15 cellular contexts compared by ENCODE assay signal in the genomic region with DNA sequence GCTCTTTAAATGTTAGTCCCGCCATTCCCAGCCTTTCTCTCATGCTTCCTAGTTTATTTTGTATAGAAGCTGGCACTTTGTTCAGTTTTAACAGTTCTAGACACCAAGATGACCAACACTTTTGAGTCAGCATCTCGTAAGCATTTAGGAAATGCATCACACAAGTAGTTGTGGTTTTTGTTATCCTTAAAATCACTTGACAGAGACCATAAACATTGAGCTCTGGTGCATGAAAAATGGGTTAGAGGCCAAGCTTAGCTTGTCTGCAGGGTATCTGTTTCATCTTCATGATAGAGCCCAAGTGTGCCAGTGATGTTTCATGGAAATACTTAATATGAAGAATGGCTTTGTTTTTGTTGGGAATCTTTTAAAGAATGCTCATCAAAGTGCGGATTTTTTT.
DNase-seq lines count a peak whose midpoint lies in the region; ATAC-seq, FAIRE-seq and TF ChIP-seq lines count a peak whose summit lies in the region.
"Had no signal": no experiment of that assay in that cellular context is flagged by ENCODE, and none has a peak within 500 bp of the region (broad histone marks: within the 10 kb centered on the region; RNA-seq: fewer than 3 reads in every experiment).

No MANE protein-coding gene starts in this region.

- peak; percentile 1 for DNase-seq in NB4 (ENCODE audit: low read depth)
- DNase-seq in endothelial cell of umbilical vein (ENCODE audit: low read depth, low spot score) = peak; percentile 28
- DNase-seq in naive thymus-derived CD4-positive, alpha-beta T cell = no peak
- no peak for DNase-seq in activated CD4-positive, alpha-beta T cell treated with anti-CD3 and anti-CD28 coated beads, Interleukin-2, amount 50 U/mL, for 1 hour
- DNase-seq in PC-9 = no peak
- DNase-seq: activated CD8-positive, alpha-beta memory T cell treated with anti-CD3 and anti-CD28 coated beads, Interleukin-2, amount 10 ng/mL, durations not matched to agents 7 days and 5 days; amygdala; esophagus squamous epithelium; NCI-H1930; testis had no signal

- H3K9ac ChIP-seq in BLaER1 treated with 17β-estradiol and CSF1 and Interleukin-3, amounts not matched to agents 10 nM and 100 nM = no peak overlapping the region
- no peak overlapping the region for H3K9ac ChIP-seq in endothelial cell of umbilical vein (replicated peaks; ENCODE audit: extremely low read depth, insufficient read depth, low read length)

- H3K36me3 ChIP-seq in BLaER1 treated with 17β-estradiol and CSF1 and Interleukin-3, amounts not matched to agents 10 nM and 100 nM = no peaks in the 10 kb centered on the region
- H3K36me3 ChIP-seq in endothelial cell of umbilical vein (ENCODE audit: control insufficient read depth in 2 of 2, extremely low read depth in 1 of 2, insufficient read depth in 2 of 2, low read length in 2 of 2) (no peaks in the 10 kb centered on the region), PC-9 (ENCODE audit: low read depth) (no peaks in the 10 kb centered on the region)
- H3K36me3 ChIP-seq in naive thymus-derived CD4-positive, alpha-beta T cell (ENCODE audit: control insufficient read depth in 2 of 3, insufficient read depth in 3 of 3, low read length in 3 of 3) = no peaks in the 10 kb centered on the region
- H3K36me3 ChIP-seq: esophagus squamous epithelium had no signal

- H3K27me3 ChIP-seq in BLaER1 treated with 17β-estradiol and CSF1 and Interleukin-3, amounts not matched to agents 10 nM and 100 nM = no peaks in the 10 kb centered on the region
- no peaks in the 10 kb centered on the region for H3K27me3 ChIP-seq in endothelial cell of umbilical vein (ENCODE audit: control insufficient read depth in 2 of 2, insufficient read depth in 2 of 2, low read length in 2 of 2)
- H3K27me3 ChIP-seq in naive thymus-derived CD4-positive, alpha-beta T cell (ENCODE audit: control insufficient read depth in 2 of 2, insufficient read depth in 2 of 2, low read length in 2 of 2) = no peaks in the 10 kb centered on the region
- no peaks in the 10 kb centered on the region for H3K27me3 ChIP-seq in PC-9 (ENCODE audit: insufficient read depth, low read depth)
- H3K27me3 ChIP-seq: esophagus squamous epithelium, testis had no signal

- peaks cover 0 to 4% (median 0%) of the 10 kb centered on the region in 11 experiments; a peak in 2 of 22 replicates for H3K9me3 ChIP-seq in BLaER1 treated with 17β-estradiol and CSF1 and Interleukin-3, amounts not matched to agents 10 nM and 100 nM (replicated peaks in 1 of 11)
- H3K9me3 ChIP-seq in endothelial cell of umbilical vein (replicated peaks; ENCODE audit: control insufficient read depth, insufficient read depth, low read length) (no peaks in the 10 kb centered on the region), PC-9 (ENCODE audit: insufficient read depth, low read depth) (no peaks in the 10 kb centered on the region)
- no peaks in the 10 kb centered on the region for H3K9me3 ChIP-seq in naive thymus-derived CD4-positive, alpha-beta T cell (ENCODE audit: control insufficient read depth in 2 of 3, low read length in 3 of 3)
- H3K9me3 ChIP-seq: esophagus squamous epithelium, testis had no signal

- ATAC-seq in naive thymus-derived CD4-positive, alpha-beta T cell = peak; percentile 12
- ATAC-seq in GM21515 (IDR thresholded peaks at IDR 0.05; ENCODE audit: unreplicated experiment) (no peak), GM18873 (IDR thresholded peaks at IDR 0.05; ENCODE audit: low FRiP score, unreplicated experiment) (no peak)
- ATAC-seq: activated CD8-positive, alpha-beta memory T cell treated with anti-CD3 and anti-CD28 coated beads, Interleukin-2, amount 10 ng/mL, durations not matched to agents 7 days and 5 days; left lobe of liver had no signal

- H3K27ac ChIP-seq in BLaER1 treated with 17β-estradiol and CSF1 and Interleukin-3, amounts not matched to agents 10 nM and 100 nM = no peak overlapping the region
- H3K27ac ChIP-seq in endothelial cell of umbilical vein (ENCODE audit: insufficient read depth, low read depth, low read length) (no peak overlapping the region), PC-9 (no peak overlapping the region)
- no peak overlapping the region for H3K27ac ChIP-seq in naive thymus-derived CD4-positive, alpha-beta T cell (ENCODE audit: low read depth, low read length)
- H3K27ac ChIP-seq: esophagus squamous epithelium had no signal

- FAIRE-seq in endothelial cell of umbilical vein (lab: Jason Lieb, UNC) = peak; percentile 49

- H3K4me3 ChIP-seq in BLaER1 treated with 17β-estradiol and CSF1 and Interleukin-3, amounts not matched to agents 10 nM and 100 nM = no peak overlapping the region
- H3K4me3 ChIP-seq in NB4 (ENCODE audit: low read depth, low read length) = no peak overlapping the region
- no peak overlapping the region for H3K4me3 ChIP-seq in endothelial cell of umbilical vein (replicated peaks in 1 of 3; ENCODE audit: insufficient read depth in 1 of 3, low read depth in 1 of 3, low read length in 3 of 3)
- no peak overlapping the region for H3K4me3 ChIP-seq in naive thymus-derived CD4-positive, alpha-beta T cell (ENCODE audit: low read length)
- no peak overlapping the region for H3K4me3 ChIP-seq in PC-9
- H3K4me3 ChIP-seq: esophagus squamous epithelium, testis had no signal

- CTCF ChIA-PET in endothelial cell of umbilical vein (lab: Charles Lee) (interaction anchor here (1.1 to 1.8 kb wide), 4 partner anchors 17 to 159 kb away, joined by 3 to 5 read pairs (median 4); no protein-coding TSS in a partner anchor), PC-9 (lab: Charles Lee) (no interaction called here)
- CTCF ChIA-PET in naive thymus-derived CD4-positive, alpha-beta T cell (lab: Charles Lee) = no interaction called here

- no peaks in the 10 kb centered on the region for H3K27me3 Mint-ChIP-seq in naive thymus-derived CD4-positive, alpha-beta T cell
- H3K27me3 Mint-ChIP-seq: activated CD8-positive, alpha-beta memory T cell treated with anti-CD3 and anti-CD28 coated beads, Interleukin-2, amount 10 ng/mL, durations not matched to agents 7 days and 5 days had no signal

- no peaks in the 10 kb centered on the region for H3K4me1 Mint-ChIP-seq in naive thymus-derived CD4-positive, alpha-beta T cell

- no peaks in the 10 kb centered on the region for H3K79me2 ChIP-seq in endothelial cell of umbilical vein (ENCODE audit: control insufficient read depth, insufficient read depth, low read length)
- H3K79me2 ChIP-seq in PC-9 (ENCODE audit: low read depth) = no peaks in the 10 kb centered on the region

- POLR2A ChIA-PET in endothelial cell of umbilical vein (lab: Charles Lee) (no interaction called here), PC-9 (lab: Charles Lee; ENCODE audit: unreplicated experiment) (no interaction called here)
- POLR2A ChIA-PET in naive thymus-derived CD4-positive, alpha-beta T cell (lab: Charles Lee) = interaction anchor here (0.7 kb wide), 1 partner anchor 19 kb away, joined by 3 read pairs; no protein-coding TSS in a partner anchor

- no peaks in the 10 kb centered on the region for H3K9me3 Mint-ChIP-seq in naive thymus-derived CD4-positive, alpha-beta T cell
- H3K9me3 Mint-ChIP-seq: T-helper 2 cell treated with Interferon-gamma antibody and Interleukin-4, amounts not matched to agents 5 μg/mL and 100 μg/mL, for 36 hours had no signal

- peaks cover 0 to 24% (median 16%) of the 10 kb centered on the region in 10 experiments; a peak in 15 of 20 replicates for H3K4me1 ChIP-seq in BLaER1 treated with 17β-estradiol and CSF1 and Interleukin-3, amounts not matched to agents 10 nM and 100 nM
- H3K4me1 ChIP-seq in endothelial cell of umbilical vein (ENCODE audit: control insufficient read depth, extremely low read depth, insufficient read depth, low read length) (no peaks in the 10 kb centered on the region), PC-9 (replicated peaks; ENCODE audit: insufficient read depth) (no peaks in the 10 kb centered on the region)
- H3K4me1 ChIP-seq in naive thymus-derived CD4-positive, alpha-beta T cell (ENCODE audit: control insufficient read depth in 2 of 2, insufficient read depth in 2 of 2, low read length in 2 of 2) = no peaks in the 10 kb centered on the region

- no peaks in the 10 kb centered on the region for H3K9me1 ChIP-seq in endothelial cell of umbilical vein (replicated peaks; ENCODE audit: control insufficient read depth, extremely low read depth, insufficient read depth, low read length)

- H3F3A ChIP-seq in PC-9 (ENCODE audit: insufficient read depth, low read depth) = no peaks in the 10 kb centered on the region

- dilution Hi-C loops in endothelial cell of umbilical vein (cut with MboI; ENCODE audit: extremely low pct_ligation_motif_present, low sequenced_read_pairs) = no loop called here

- H3K4me3 Mint-ChIP-seq in naive thymus-derived CD4-positive, alpha-beta T cell = no peak overlapping the region
- H3K4me3 Mint-ChIP-seq: activated CD8-positive, alpha-beta memory T cell treated with anti-CD3 and anti-CD28 coated beads, Interleukin-2, amount 10 ng/mL, durations not matched to agents 7 days and 5 days; T-helper 2 cell treated with Interferon-gamma antibody and Interleukin-4, amounts not matched to agents 5 μg/mL and 100 μg/mL, for 36 hours had no signal

- BruUV-seq in endothelial cell of umbilical vein (replicated peaks; lab: Mats Ljungman, UMichigan) (no TSS peak), PC-9 (replicated peaks; lab: Mats Ljungman, UMichigan) (no TSS peak)

- H2AFZ ChIP-seq in endothelial cell of umbilical vein (ENCODE audit: low read depth, low read length) (no peak overlapping the region), PC-9 (no peak overlapping the region)

- H3K27ac Mint-ChIP-seq in naive thymus-derived CD4-positive, alpha-beta T cell = no peak overlapping the region
- H3K27ac Mint-ChIP-seq: activated CD8-positive, alpha-beta memory T cell treated with anti-CD3 and anti-CD28 coated beads, Interleukin-2, amount 10 ng/mL, durations not matched to agents 7 days and 5 days; T-helper 2 cell treated with Interferon-gamma antibody and Interleukin-4, amounts not matched to agents 5 μg/mL and 100 μg/mL, for 36 hours had no signal

- TF ChIP-seq CTCF in NB4 (IDR thresholded peaks at IDR 0.05; ENCODE audit: low read depth, low read length) (no peak), endothelial cell of umbilical vein (IDR thresholded peaks at IDR 0.05; ENCODE audit: extremely low read depth in 1 of 2, insufficient read depth in 1 of 2, low read depth in 1 of 2, low read length in 2 of 2) (no peak), PC-9 (conservative IDR thresholded peaks at IDR 0.05) (no peak)

- peak overlapping the region in 6 of 11 experiments; percentile 6 to 66 (median 32); a peak in 11 of 22 replicates for H3K4me2 ChIP-seq in BLaER1 treated with 17β-estradiol and CSF1 and Interleukin-3, amounts not matched to agents 10 nM and 100 nM
- H3K4me2 ChIP-seq in endothelial cell of umbilical vein (ENCODE audit: insufficient read depth, low read length) (no peak overlapping the region), PC-9 (no peak overlapping the region)

- H3K36me3 Mint-ChIP-seq in naive thymus-derived CD4-positive, alpha-beta T cell = peaks cover 0 to 4% (median 0%) of the 10 kb centered on the region in 5 donors
- H3K36me3 Mint-ChIP-seq: activated CD8-positive, alpha-beta memory T cell treated with anti-CD3 and anti-CD28 coated beads, Interleukin-2, amount 10 ng/mL, durations not matched to agents 7 days and 5 days had no signal

- no peaks in the 10 kb centered on the region for H3K9me2 ChIP-seq in PC-9 (ENCODE audit: insufficient read depth)

- no peak for TF ChIP-seq POLR2A in NB4 (IDR thresholded peaks at IDR 0.05; ENCODE audit: extremely low read depth, insufficient read length)
- no peak for TF ChIP-seq POLR2A in endothelial cell of umbilical vein (IDR thresholded peaks at IDR 0.05; ENCODE audit: low read depth, low read length)

- intact Hi-C loops in endothelial cell of umbilical vein (cut with micrococcal nuclease) = loop anchor here (5.0 kb wide), 1 partner anchor 87 kb away; no protein-coding TSS in a partner anchor
- intact Hi-C loops in naive thymus-derived CD4-positive, alpha-beta T cell (cut with micrococcal nuclease) = no loop called here
- intact Hi-C loops in PC-9 (cut with micrococcal nuclease; ENCODE audit: unreplicated experiment) = no loop called here

- H4K20me1 ChIP-seq in BLaER1 treated with 17β-estradiol and CSF1 and Interleukin-3, amounts not matched to agents 10 nM and 100 nM = no peaks in the 10 kb centered on the region
- no peaks in the 10 kb centered on the region for H4K20me1 ChIP-seq in endothelial cell of umbilical vein (replicated peaks; ENCODE audit: control insufficient read depth, extremely low read depth, insufficient read depth, low read length)
- H4K20me1 ChIP-seq in PC-9 (ENCODE audit: insufficient read depth) = no peaks in the 10 kb centered on the region

Comparison
In these comparisons a context has a peak if more than half of its experiments do, and no peak if none do; other contexts are left out.
1. H3K4me2 ChIP-seq: peak in BLaER1 treated with 17β-estradiol and CSF1 and Interleukin-3, amounts not matched to agents 10 nM and 100 nM (6 of 11); none in endothelial cell of umbilical vein (single experiment) and PC-9 (single experiment).
2. DNase-seq: peak in NB4 (single experiment) and endothelial cell of umbilical vein (single experiment); none in naive thymus-derived CD4-positive, alpha-beta T cell (0 of 9), activated CD4-positive, alpha-beta T cell treated with anti-CD3 and anti-CD28 coated beads, Interleukin-2, amount 50 U/mL, for 1 hour (single experiment) and PC-9 (0 of 2).